Comparison of ENCODE assay signal across 40 cellular contexts in the genomic region with DNA sequence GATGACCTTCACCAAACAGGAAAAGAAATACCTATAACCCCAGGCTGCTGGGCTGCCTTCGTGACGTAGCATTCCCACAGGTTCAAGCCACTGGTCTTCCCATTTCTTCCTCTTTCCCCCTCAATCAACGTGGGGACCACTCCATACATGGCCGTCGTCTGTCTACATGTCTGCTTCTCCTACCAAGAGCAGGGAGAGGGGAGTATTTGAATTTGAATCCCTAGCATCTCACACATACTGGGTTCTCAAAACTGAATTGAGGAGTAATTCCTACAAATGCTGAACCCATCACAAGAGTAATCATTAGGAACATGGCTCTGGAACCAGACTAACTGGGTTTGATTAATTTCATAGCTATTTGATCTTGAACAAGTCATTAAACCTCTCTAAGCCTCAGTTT. TPM values are rescaled to one million over a fixed set of nuclear protein-coding genes. Genes with fewer than 3 reads are reported as not detected.
"Had no signal": no experiment of that assay in that cellular context is flagged by ENCODE, and none has a peak within 500 bp of the region (broad histone marks: within the 10 kb centered on the region; RNA-seq: fewer than 3 reads in every experiment).

No MANE protein-coding gene starts in this region.

- H3K9me3 Mint-ChIP-seq: activated CD4-positive, alpha-beta memory T cell treated with anti-CD3 and anti-CD28 coated beads for 36 hours; activated CD4-positive, alpha-beta T cell treated with anti-CD3 and anti-CD28 coated beads, Interleukin-2, amount 10 ng/mL, durations not matched to agents 24 days and 14 days; activated T-helper 1 cell treated with anti-CD3 and anti-CD28 coated beads, Interleukin-12 subunit alpha, Interleukin-12 subunit beta, Interleukin-2, Interleukin-4 antibody, amounts not matched to agents 30 ng/mL and 10 ng/mL and 1 ng/mL, durations not matched to agents 14 hours and 24 hours and 36 hours; activated T-helper 2 cell treated with anti-CD3 and anti-CD28 coated beads, Interferon-gamma antibody, Interleukin-2, Interleukin-4, amounts not matched to agents 10 μg/mL and 5 μg/mL and 100 μg/mL, durations not matched to agents 14 hours and 24 hours and 36 hours; brain; T-helper 2 cell treated with Interferon-gamma antibody and Interleukin-4, amounts not matched to agents 5 μg/mL and 100 μg/mL, for 36 hours had no signal

- H3K36me3 ChIP-seq: breast epithelium, cardiac muscle cell, colonic mucosa, esophagus squamous epithelium, gastroesophageal sphincter, heart right ventricle, WERI-Rb-1 had no signal

- H3K27ac Mint-ChIP-seq: activated CD4-positive, alpha-beta memory T cell treated with anti-CD3 and anti-CD28 coated beads for 36 hours; activated CD4-positive, alpha-beta T cell treated with anti-CD3 and anti-CD28 coated beads for 36 hours; activated CD4-positive, alpha-beta T cell treated with anti-CD3 and anti-CD28 coated beads, Interleukin-2, amount 10 ng/mL, durations not matched to agents 24 days and 14 days; activated CD8-positive, alpha-beta memory T cell treated with anti-CD3 and anti-CD28 coated beads, Interleukin-2, amount 10 ng/mL, durations not matched to agents 7 days and 5 days; activated CD8-positive, alpha-beta T cell treated with anti-CD3 and anti-CD28 coated beads, Interleukin-2, amount 10 ng/mL, durations not matched to agents 7 days and 5 days; activated naive CD8-positive, alpha-beta T cell; activated T-helper 1 cell treated with anti-CD3 and anti-CD28 coated beads, Interleukin-12 subunit alpha, Interleukin-12 subunit beta, Interleukin-2, Interleukin-4 antibody, amounts not matched to agents 30 ng/mL and 10 ng/mL and 1 ng/mL, durations not matched to agents 14 hours and 24 hours and 36 hours; activated T-helper 2 cell treated with anti-CD3 and anti-CD28 coated beads, Interferon-gamma antibody, Interleukin-2, Interleukin-4, amounts not matched to agents 10 μg/mL and 5 μg/mL and 100 μg/mL, durations not matched to agents 14 hours and 24 hours and 36 hours; T-helper 17 cell; T-helper 2 cell treated with Interferon-gamma antibody and Interleukin-4, amounts not matched to agents 5 μg/mL and 100 μg/mL, for 36 hours had no signal

- H3K4me1 Mint-ChIP-seq: activated CD8-positive, alpha-beta memory T cell treated with anti-CD3 and anti-CD28 coated beads, Interleukin-2, amount 10 ng/mL, durations not matched to agents 7 days and 5 days had no signal

- DNase-seq: activated CD4-positive, alpha-beta memory T cell treated with anti-CD3 and anti-CD28 coated beads for 36 hours; activated CD4-positive, alpha-beta T cell treated with anti-CD3 and anti-CD28 coated beads for 36 hours; activated CD4-positive, alpha-beta T cell treated with anti-CD3 and anti-CD28 coated beads, Interleukin-2, amount 10 ng/mL, durations not matched to agents 24 days and 14 days; activated CD4-positive, CD25-positive, alpha-beta regulatory T cell; activated CD4-positive, CD25-positive, alpha-beta regulatory T cell treated with anti-CD3 and anti-CD28 coated beads, Interleukin-2, amount 50 U/mL, for 72 hours; activated CD8-positive, alpha-beta memory T cell treated with anti-CD3 and anti-CD28 coated beads, Interleukin-2, amount 10 ng/mL, durations not matched to agents 7 days and 5 days; activated CD8-positive, alpha-beta memory T cell treated with anti-CD3 and anti-CD28 coated beads, Interleukin-2, amount 50 U/mL, for 4 hours; activated CD8-positive, alpha-beta T cell treated with anti-CD3 and anti-CD28 coated beads, Interleukin-2, amount 10 ng/mL, durations not matched to agents 7 days and 5 days; activated effector memory CD4-positive, alpha-beta T cell treated with anti-CD3 and anti-CD28 coated beads, Interleukin-2, amount 50 U/mL, for 16 hours; activated naive CD4-positive, alpha-beta T cell treated with anti-CD3 and anti-CD28 coated beads, Interleukin-2, amount 50 U/mL, for 16 hours; activated T-cell treated with anti-CD3 and anti-CD28 coated beads, Interleukin-2, amount 50 U/mL, for 1 hour; activated T-cell treated with anti-CD3 and anti-CD28 coated beads, Interleukin-2, amount 50 U/mL, for 48 hours; amniotic stem cell; anterior cingulate cortex; central memory CD4-positive, alpha-beta T cell; cerebellar nuclear complex; colonic mucosa; effector CD8-positive, alpha-beta T cell; esophagus squamous epithelium; foreskin melanocyte; heart right ventricle; T-helper 1 cell; T-helper 17 cell; T1000; WERI-Rb-1 had no signal

- H3K27me3 ChIP-seq: cardiac muscle cell, colonic mucosa, gastroesophageal sphincter had no signal

- H3K36me3 Mint-ChIP-seq: activated CD4-positive, alpha-beta memory T cell treated with anti-CD3 and anti-CD28 coated beads for 36 hours; activated CD8-positive, alpha-beta memory T cell treated with anti-CD3 and anti-CD28 coated beads, Interleukin-2, amount 10 ng/mL, durations not matched to agents 7 days and 5 days; activated naive CD8-positive, alpha-beta T cell had no signal

- H3K4me3 Mint-ChIP-seq: activated CD4-positive, alpha-beta memory T cell treated with anti-CD3 and anti-CD28 coated beads for 36 hours; activated CD4-positive, alpha-beta T cell treated with anti-CD3 and anti-CD28 coated beads for 36 hours; activated CD4-positive, alpha-beta T cell treated with anti-CD3 and anti-CD28 coated beads, Interleukin-2, amount 10 ng/mL, durations not matched to agents 24 days and 14 days; activated CD8-positive, alpha-beta memory T cell treated with anti-CD3 and anti-CD28 coated beads, Interleukin-2, amount 10 ng/mL, durations not matched to agents 7 days and 5 days; activated CD8-positive, alpha-beta T cell treated with anti-CD3 and anti-CD28 coated beads, Interleukin-2, amount 10 ng/mL, durations not matched to agents 7 days and 5 days; activated naive CD8-positive, alpha-beta T cell; activated T-helper 1 cell treated with anti-CD3 and anti-CD28 coated beads, Interleukin-12 subunit alpha, Interleukin-12 subunit beta, Interleukin-2, Interleukin-4 antibody, amounts not matched to agents 30 ng/mL and 10 ng/mL and 1 ng/mL, durations not matched to agents 14 hours and 24 hours and 36 hours; brain; T-helper 17 cell; T-helper 2 cell treated with Interferon-gamma antibody and Interleukin-4, amounts not matched to agents 5 μg/mL and 100 μg/mL, for 36 hours had no signal

- H3K27ac ChIP-seq: breast epithelium, colonic mucosa, epithelial cell of prostate, esophagus squamous epithelium, gastroesophageal sphincter, heart right ventricle, WERI-Rb-1 had no signal

- H3K27me3 Mint-ChIP-seq: activated CD4-positive, alpha-beta T cell treated with anti-CD3 and anti-CD28 coated beads for 36 hours; activated naive CD8-positive, alpha-beta T cell had no signal

- H3K4me1 ChIP-seq: breast epithelium, colonic mucosa, esophagus squamous epithelium, gastroesophageal sphincter, heart right ventricle had no signal

- H3K4me3 ChIP-seq: breast epithelium, cardiac muscle cell, colonic mucosa, esophagus squamous epithelium, gastroesophageal sphincter, heart right ventricle had no signal

- ATAC-seq: activated CD4-positive, alpha-beta T cell treated with anti-CD3 and anti-CD28 coated beads for 36 hours; activated CD8-positive, alpha-beta memory T cell treated with anti-CD3 and anti-CD28 coated beads, Interleukin-2, amount 10 ng/mL, durations not matched to agents 7 days and 5 days; activated CD8-positive, alpha-beta T cell treated with anti-CD3 and anti-CD28 coated beads, Interleukin-2, amount 10 ng/mL, durations not matched to agents 7 days and 5 days; gastroesophageal sphincter; heart right ventricle; T-helper 17 cell had no signal

- H3K9me3 ChIP-seq: breast epithelium, colonic mucosa, esophagus squamous epithelium, gastroesophageal sphincter, heart right ventricle had no signal

- FAIRE-seq: endometrium, endothelial cell of umbilical vein had no signal

RNA-seq across cellular contexts. Expression of gene GPC3, which starts 17.3 kb away (rescaled TPM):
- total RNA-seq: activated CD8-positive, alpha-beta memory T cell treated with anti-CD3 and anti-CD28 coated beads for 36 hours; activated CD8-positive, alpha-beta memory T cell treated with anti-CD3 and anti-CD28 coated beads, Interleukin-2, amount 10 ng/mL, durations not matched to agents 7 days and 5 days; dermis microvascular lymphatic vessel endothelial cell; endothelial cell of umbilical vein; fibroblast of villous mesenchyme; glomerular endothelial cell had no signal
- polyA plus RNA-seq: endothelial cell of umbilical vein had no signal
